Comparison of ENCODE assay signal across 28 cellular contexts in genomic region chr6:7555671-7556070, GRCh38. TPM values are rescaled to one million over a fixed set of nuclear protein-coding genes. Genes with fewer than 3 reads are reported as not detected.
"Had no signal": no experiment of that assay in that cellular context is flagged by ENCODE, and none has a peak within 500 bp of the region (broad histone marks: within the 10 kb centered on the region; RNA-seq: fewer than 3 reads in every experiment).

No MANE protein-coding gene starts in this region.

- H3K9me3 ChIP-seq: neutrophil, ovary, sigmoid colon, SK-N-SH, thoracic aorta, upper lobe of left lung had no signal

- H3K9me3 Mint-ChIP-seq: activated CD4-positive, alpha-beta memory T cell treated with anti-CD3 and anti-CD28 coated beads, Interleukin-2, amount 10 ng/mL, durations not matched to agents 7 days and 5 days; activated CD4-positive, alpha-beta T cell treated with anti-CD3 and anti-CD28 coated beads, Interleukin-2, amount 10 ng/mL, durations not matched to agents 24 days and 14 days; activated naive CD4-positive, alpha-beta T cell treated with anti-CD3 and anti-CD28 coated beads, Interleukin-2, amount 10 ng/mL, durations not matched to agents 7 days and 5 days; activated T-cell treated with anti-CD3 and anti-CD28 coated beads, Interleukin-2, amount 50 U/mL, for 72 hours; dendritic cell treated with granulocyte-macrophage colony-stimulating factor and Interleukin-4, amounts not matched to agents 40 ng/mL and 50 ng/mL, for 4 days; natural killer cell treated with Interleukin-12 subunit alpha and Interleukin-12 subunit beta and Interleukin-15 and Interleukin-18, amount 100 ng/mL, for 72 hours; stimulated activated naive B cell treated with anti-CD40 and anti-IgM and Interleukin-4, amounts not matched to agents 10 μg/mL and 1 μg/mL and 100 μg/mL, for 72 hours; T-helper 2 cell treated with Interferon-gamma antibody and Interleukin-4, amounts not matched to agents 5 μg/mL and 100 μg/mL, for 36 hours had no signal

- H3K4me1 ChIP-seq: sigmoid colon, upper lobe of left lung had no signal

- H3K36me3 ChIP-seq: neutrophil, ovary, sigmoid colon, thoracic aorta, upper lobe of left lung had no signal

- H3K27ac ChIP-seq: neutrophil, ovary, sigmoid colon, thoracic aorta, upper lobe of left lung, VCaP had no signal

- H3K4me3 ChIP-seq: cardiac muscle cell, ovary, sigmoid colon, thoracic aorta, upper lobe of left lung had no signal

- H3K27me3 ChIP-seq: cardiac muscle cell, ovary, sigmoid colon, upper lobe of left lung had no signal

- ATAC-seq: activated CD4-positive, CD25-positive, alpha-beta regulatory T cell treated with anti-CD3 and anti-CD28 coated beads, Interleukin-2, amount 50 U/mL, for 24 hours; activated T-cell treated with anti-CD3 and anti-CD28 coated beads, Interleukin-2, amount 50 U/mL, for 72 hours; esophagus mucosa; left lobe of liver; natural killer cell treated with Interleukin-12 subunit alpha and Interleukin-12 subunit beta and Interleukin-15 and Interleukin-18, amount 100 ng/mL, for 72 hours; stimulated activated naive B cell treated with anti-CD40 and anti-IgM and Interleukin-4, amounts not matched to agents 10 μg/mL and 1 μg/mL and 100 μg/mL, for 72 hours had no signal

- H3K4me1 Mint-ChIP-seq: activated CD4-positive, alpha-beta memory T cell treated with anti-CD3 and anti-CD28 coated beads, Interleukin-2, amount 10 ng/mL, durations not matched to agents 7 days and 5 days; activated CD4-positive, alpha-beta T cell treated with anti-CD3 and anti-CD28 coated beads, Interleukin-2, amount 10 ng/mL, durations not matched to agents 24 days and 14 days; activated naive CD4-positive, alpha-beta T cell treated with anti-CD3 and anti-CD28 coated beads, Interleukin-2, amount 10 ng/mL, durations not matched to agents 7 days and 5 days; stimulated activated naive B cell treated with anti-CD40 and anti-IgM and Interleukin-4, amounts not matched to agents 10 μg/mL and 1 μg/mL and 100 μg/mL, for 72 hours had no signal

- DNase-seq: activated CD4-positive, alpha-beta memory T cell treated with anti-CD3 and anti-CD28 coated beads, Interleukin-2, amount 10 ng/mL, durations not matched to agents 7 days and 5 days; activated CD4-positive, alpha-beta T cell treated with anti-CD3 and anti-CD28 coated beads, Interleukin-2, amount 10 ng/mL, durations not matched to agents 24 days and 14 days; activated effector memory CD4-positive, alpha-beta T cell treated with Interleukin-2 at 50 U/mL for 16 hours; activated naive CD4-positive, alpha-beta T cell treated with anti-CD3 and anti-CD28 coated beads, Interleukin-2, amount 10 ng/mL, durations not matched to agents 7 days and 5 days; activated T-cell treated with anti-CD3 and anti-CD28 coated beads, Interleukin-2, amount 50 U/mL, for 72 hours; amygdala; effector CD4-positive, alpha-beta T cell; glutamatergic neuron; hypothalamus; kidney; midbrain; ovary; sigmoid colon; SK-N-SH; stimulated activated CD4-positive, alpha-beta T cell treated with anti-CD3 and anti-CD28 coated beads, Interleukin-2, amount 100 ng/mL, for 48 hours; stimulated activated CD8-positive, alpha-beta memory T cell treated with anti-CD3 and anti-CD28 coated beads, Interleukin-4, amount 100 ng/mL, for 48 hours; stimulated activated naive B cell treated with anti-CD40 and anti-IgM and Interleukin-4, amounts not matched to agents 10 μg/mL and 1 μg/mL and 100 μg/mL, for 72 hours; upper lobe of left lung had no signal

- H3K4me3 Mint-ChIP-seq: activated CD4-positive, alpha-beta memory T cell treated with anti-CD3 and anti-CD28 coated beads, Interleukin-2, amount 10 ng/mL, durations not matched to agents 7 days and 5 days; activated CD4-positive, alpha-beta T cell treated with anti-CD3 and anti-CD28 coated beads, Interleukin-2, amount 10 ng/mL, durations not matched to agents 24 days and 14 days; activated naive CD4-positive, alpha-beta T cell treated with anti-CD3 and anti-CD28 coated beads, Interleukin-2, amount 10 ng/mL, durations not matched to agents 7 days and 5 days; activated T-cell treated with anti-CD3 and anti-CD28 coated beads, Interleukin-2, amount 50 U/mL, for 72 hours; dendritic cell treated with granulocyte-macrophage colony-stimulating factor and Interleukin-4, amounts not matched to agents 40 ng/mL and 50 ng/mL, for 4 days; natural killer cell treated with Interleukin-12 subunit alpha and Interleukin-12 subunit beta and Interleukin-15 and Interleukin-18, amount 100 ng/mL, for 72 hours; stimulated activated naive B cell treated with anti-CD40 and anti-IgM and Interleukin-4, amounts not matched to agents 10 μg/mL and 1 μg/mL and 100 μg/mL, for 72 hours; T-helper 2 cell treated with Interferon-gamma antibody and Interleukin-4, amounts not matched to agents 5 μg/mL and 100 μg/mL, for 36 hours had no signal

- H3K27ac Mint-ChIP-seq: activated CD4-positive, alpha-beta memory T cell treated with anti-CD3 and anti-CD28 coated beads, Interleukin-2, amount 10 ng/mL, durations not matched to agents 7 days and 5 days; activated CD4-positive, alpha-beta T cell treated with anti-CD3 and anti-CD28 coated beads, Interleukin-2, amount 10 ng/mL, durations not matched to agents 24 days and 14 days; activated naive CD4-positive, alpha-beta T cell treated with anti-CD3 and anti-CD28 coated beads, Interleukin-2, amount 10 ng/mL, durations not matched to agents 7 days and 5 days; activated T-cell treated with anti-CD3 and anti-CD28 coated beads, Interleukin-2, amount 50 U/mL, for 72 hours; dendritic cell treated with granulocyte-macrophage colony-stimulating factor and Interleukin-4, amounts not matched to agents 40 ng/mL and 50 ng/mL, for 4 days; natural killer cell treated with Interleukin-12 subunit alpha and Interleukin-12 subunit beta and Interleukin-15 and Interleukin-18, amount 100 ng/mL, for 72 hours; stimulated activated naive B cell treated with anti-CD40 and anti-IgM and Interleukin-4, amounts not matched to agents 10 μg/mL and 1 μg/mL and 100 μg/mL, for 72 hours; T-helper 2 cell treated with Interferon-gamma antibody and Interleukin-4, amounts not matched to agents 5 μg/mL and 100 μg/mL, for 36 hours had no signal

- H3K36me3 Mint-ChIP-seq: activated naive CD4-positive, alpha-beta T cell treated with anti-CD3 and anti-CD28 coated beads, Interleukin-2, amount 10 ng/mL, durations not matched to agents 7 days and 5 days; natural killer cell treated with Interleukin-12 subunit alpha and Interleukin-12 subunit beta and Interleukin-15 and Interleukin-18, amount 100 ng/mL, for 72 hours had no signal

RNA-seq across cellular contexts. Expression of gene DSP, which starts 14.2 kb away (rescaled TPM):
- total RNA-seq: activated CD4-positive, alpha-beta T cell treated with anti-CD3 and anti-CD28 coated beads, Interleukin-2, amount 10 ng/mL, durations not matched to agents 24 days and 14 days; natural killer cell treated with Interleukin-12 subunit alpha and Interleukin-12 subunit beta and Interleukin-15 and Interleukin-18, amount 100 ng/mL, for 72 hours had no signal
